ENCODE assay signal across 8 cellular contexts in the genomic region with DNA sequence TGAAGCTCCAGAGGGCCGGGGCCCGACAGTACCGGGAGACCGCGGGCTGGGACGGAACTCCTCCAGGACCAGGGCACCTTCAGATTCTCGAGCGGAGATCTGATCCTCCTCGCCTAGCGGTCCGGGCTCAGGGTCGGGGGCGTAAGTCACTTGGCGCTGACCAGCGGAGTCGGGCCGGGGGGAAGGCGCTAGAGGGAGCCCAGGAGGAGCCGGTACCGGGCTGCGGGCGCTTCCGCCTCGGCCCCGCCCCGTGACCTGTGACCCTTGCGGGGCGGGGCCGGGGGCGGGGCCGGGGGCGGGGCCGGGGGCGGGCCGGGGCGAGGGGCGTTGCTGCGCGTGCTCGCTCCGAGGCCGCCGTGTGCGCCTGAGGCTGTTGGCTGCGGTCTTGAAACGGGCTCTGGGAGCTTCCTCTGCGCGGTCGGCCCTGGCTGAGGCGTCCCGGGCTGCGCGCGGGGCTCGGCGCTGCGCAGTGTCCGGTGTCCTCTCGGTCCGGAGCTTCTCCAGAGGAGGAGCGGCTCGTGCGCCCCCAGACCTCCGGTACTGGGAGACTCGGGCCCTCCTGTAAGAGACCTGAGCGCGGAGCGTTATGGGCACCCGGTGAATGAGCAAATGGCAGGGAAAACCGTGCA. TPM values are rescaled to one million over a fixed set of nuclear protein-coding genes. Genes with fewer than 3 reads are reported as not detected.
DNase-seq lines count a peak whose midpoint lies in the region; ATAC-seq and TF ChIP-seq lines count a peak whose summit lies in the region.

TSS of gene ARSA (minus strand) at position 239 of the 629 bp plus-strand sequence. CDS start 373 bp downstream, outside the sequence.

- H3K27me3 Mint-ChIP-seq in CD14-positive monocyte (ENCODE audit: low read depth in 3 of 3): peaks cover 0 to 4% (median 3%) of the 10 kb centered on the region in 3 donors

- intact Hi-C loops in CD14-positive monocyte (cut with micrococcal nuclease): loop anchor here (2.0 to 5.0 kb wide), 3 partner anchors 46 to 121 kb away; partner anchors contain the start of genes LMF2 (in 2 of the 2), CHKB (in 1 of the 2) and NCAPH2 (in 1 of the 2)
- intact Hi-C loops in OCI-LY7 (cut with micrococcal nuclease; ENCODE audit: unreplicated experiment): loop anchor here (2.0 kb wide), 2 partner anchors 63 to 157 kb away; no protein-coding TSS in a partner anchor
- intact Hi-C loops in esophagus muscularis mucosa (cut with DNase I): loop anchor here (5.0 kb wide), 1 partner anchor 69 kb away; no protein-coding TSS in a partner anchor

- H3K27ac Mint-ChIP-seq in CD14-positive monocyte: peak within 1 kb of the TSS; percentile 38 to 83 (median 65)

- peaks cover 14 to 25% of the 10 kb centered on the region in 2 donors for H3K36me3 Mint-ChIP-seq in CD14-positive monocyte

- CTCF ChIA-PET in OCI-LY7 (lab: Charles Lee; ENCODE audit: unreplicated experiment): interaction anchor here (0.6 kb wide), 1 partner anchor 37 kb away, joined by 3 read pairs; no protein-coding TSS in a partner anchor

- peaks cover 22% of the 10 kb centered on the region for H3K4me1 Mint-ChIP-seq in CD14-positive monocyte

- no peaks in the 10 kb centered on the region for H3K9me3 ChIP-seq in OCI-LY7 (ENCODE audit: low read length)
- H3K9me3 ChIP-seq in esophagus muscularis mucosa: no peaks in the 10 kb centered on the region
- H3K9me3 ChIP-seq in muscle layer of duodenum (ENCODE audit: control insufficient read depth in 1 of 2, low read length in 2 of 2): no peaks in the 10 kb centered on the region

- no peak for TF ChIP-seq POLR2A in esophagus muscularis mucosa (IDR thresholded peaks at IDR 0.05; ENCODE audit: low read depth)

- POLR2A ChIA-PET in OCI-LY7 (lab: Charles Lee): no interaction called here

- H3K79me2 ChIP-seq in OCI-LY7 (ENCODE audit: insufficient read depth, low read depth, low read length): no peaks in the 10 kb centered on the region

- peak within 1 kb of the TSS; percentile 77 for H3K4me2 ChIP-seq in OCI-LY7 (ENCODE audit: low read length)

- peak; percentile 28 for TF ChIP-seq CTCF in CD14-positive monocyte (IDR thresholded peaks at IDR 0.05)
- peak; percentile 55 for TF ChIP-seq CTCF in OCI-LY7 (conservative IDR thresholded peaks at IDR 0.05; ENCODE audit: low read length)
- peak; percentile 37 to 43 (median 39) for TF ChIP-seq CTCF in esophagus muscularis mucosa (IDR thresholded peaks at IDR 0.05)

- H3K9me2 ChIP-seq in OCI-LY7 (ENCODE audit: insufficient read depth, low read length): no peaks in the 10 kb centered on the region

- no peaks in the 10 kb centered on the region for H3K9me3 Mint-ChIP-seq in CD14-positive monocyte

- no TSS peak for BruUV-seq in OCI-LY7 (replicated peaks; lab: Mats Ljungman, UMichigan)

- ATAC-seq in GM19324 (IDR thresholded peaks at IDR 0.05; ENCODE audit: low FRiP score, unreplicated experiment): peak; percentile 85
- ATAC-seq in HG03521 (IDR thresholded peaks at IDR 0.05; ENCODE audit: unreplicated experiment): peak; percentile 72

- H3K4me1 ChIP-seq in OCI-LY7 (ENCODE audit: insufficient read depth, low read length, poor library complexity, severe bottlenecking): peaks cover 8% of the 10 kb centered on the region
- H3K4me1 ChIP-seq in esophagus muscularis mucosa: peaks cover 17 to 30% (median 20%) of the 10 kb centered on the region in 4 donors
- H3K4me1 ChIP-seq in muscle layer of duodenum (ENCODE audit: control insufficient read depth in 1 of 2, insufficient read depth in 2 of 2, low read length in 2 of 2): peaks cover 6 to 23% of the 10 kb centered on the region in 2 donors

- H3K4me3 ChIP-seq in OCI-LY7 (ENCODE audit: low read depth, low read length, poor library complexity, severe bottlenecking): peak within 1 kb of the TSS; percentile 93
- peak within 1 kb of the TSS; percentile 70 to 87 (median 79) for H3K4me3 ChIP-seq in esophagus muscularis mucosa
- H3K4me3 ChIP-seq in muscle layer of duodenum (ENCODE audit: low read depth in 1 of 2, low read length in 2 of 2): peak within 1 kb of the TSS; percentile 75

- peak within 1 kb of the TSS; percentile 79; the same call in 1 of the 2 replicates for H2AFZ ChIP-seq in OCI-LY7 (ENCODE audit: low read length)

- H3K4me3 Mint-ChIP-seq in CD14-positive monocyte: peak within 1 kb of the TSS; percentile 82 to 87

- H3K27ac ChIP-seq in OCI-LY7 (ENCODE audit: low read depth, low read length, poor library complexity, severe bottlenecking) (no peak within 1 kb of the TSS), esophagus muscularis mucosa (replicated peaks in 1 of 4) (peak within 1 kb of the TSS; percentile 78 to 85 (median 79)), muscle layer of duodenum (ENCODE audit: low read length) (no peak within 1 kb of the TSS)

- WGBS in esophagus muscularis mucosa: 0% methylated on average over 35 of the region's 70 CpGs

- H3K27me3 ChIP-seq in esophagus muscularis mucosa (no peaks in the 10 kb centered on the region), muscle layer of duodenum (ENCODE audit: low read depth, low read length) (no peaks in the 10 kb centered on the region)

- H4K20me1 ChIP-seq in OCI-LY7 (ENCODE audit: insufficient read depth, low read length): no peaks in the 10 kb centered on the region

- TF ChIP-seq EP300 in esophagus muscularis mucosa (IDR thresholded peaks at IDR 0.05): no peak

- peak; percentile 85 for DNase-seq in CD14-positive monocyte (ENCODE audit: low spot score)
- peak; percentile 90 for DNase-seq in OCI-LY7 (ENCODE audit: low spot score)
- DNase-seq in activated T-cell treated with anti-CD3 and anti-CD28 coated beads, Interleukin-2, amount 50 U/mL, for 1 hour: peak; percentile 78
- DNase-seq in esophagus muscularis mucosa (ENCODE audit: extremely low spot score): no peak
- peak; percentile 46 to 70 for DNase-seq in stimulated activated CD8-positive, alpha-beta memory T cell treated with anti-CD3 and anti-CD28 coated beads, Interleukin-7, amount 100 ng/mL, for 4 hours (ENCODE audit: low read depth in 2 of 2)

- H3K36me3 ChIP-seq in OCI-LY7 (ENCODE audit: insufficient read depth, low read length) (no peaks in the 10 kb centered on the region), esophagus muscularis mucosa (peaks cover 0 to 17% (median 15%) of the 10 kb centered on the region in 4 donors), muscle layer of duodenum (ENCODE audit: control insufficient read depth in 1 of 2, insufficient read depth in 2 of 2, low read length in 2 of 2) (no peaks in the 10 kb centered on the region)

RNA-seq across cellular contexts. Expression of gene ARSA, which starts in this region (rescaled TPM):
- polyA plus RNA-seq in CD14-positive monocyte: 10 to 100 TPM; 11.9 to 12.1 TPM
- total RNA-seq in OCI-LY7 (2014; rRNA removed; shearing (Covaris generic)): 20.1 and 31.6 TPM in 2 replicates
- total RNA-seq in OCI-LY7 (2022): 34.4 and 34.8 TPM in 2 replicates
- 10 to 100 TPM; 24.5 to 49.4 (median 28.8) TPM for total RNA-seq in esophagus muscularis mucosa

Comparison
In these comparisons a context has a peak if more than half of its experiments do, and no peak if none do; other contexts are left out.
1. H3K27ac ChIP-seq: peak in esophagus muscularis mucosa (4 of 4); none in OCI-LY7 (single experiment) and muscle layer of duodenum (single experiment).
2. Peak in every context shown above with its lines, with median percentiles within 50 percentile points of each other: CTCF ChIP-seq and H3K4me3 ChIP-seq.